ENCODE assay signal across 10 cellular contexts in the genomic region with DNA sequence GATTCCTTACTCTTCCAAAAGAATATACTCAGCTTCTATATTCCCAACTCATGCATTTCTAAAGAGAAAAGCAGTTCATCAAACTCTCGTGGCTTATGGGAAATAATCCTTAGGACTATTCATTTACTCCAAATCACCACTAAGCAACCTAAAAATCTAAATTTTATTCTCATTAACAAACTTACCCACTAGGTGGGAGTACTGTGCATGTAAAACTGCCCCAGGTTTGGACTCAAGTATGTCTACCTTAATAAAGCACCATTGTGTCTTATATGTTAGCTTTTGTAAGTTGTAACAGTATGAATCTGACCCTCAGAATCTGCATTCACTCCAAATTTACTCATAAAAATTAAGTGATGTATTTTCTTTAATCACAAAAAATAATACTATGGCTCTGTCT. TPM values are rescaled to one million over a fixed set of nuclear protein-coding genes. Genes with fewer than 3 reads are reported as not detected.
DNase-seq lines count a peak whose midpoint lies in the region; ATAC-seq and TF ChIP-seq lines count a peak whose summit lies in the region.
"Had no signal": no experiment of that assay in that cellular context is flagged by ENCODE, and none has a peak within 500 bp of the region (broad histone marks: within the 10 kb centered on the region; RNA-seq: fewer than 3 reads in every experiment).

No MANE protein-coding gene starts in this region.

- H3K9ac ChIP-seq in Karpas-422 (ENCODE audit: low read length), result no peak overlapping the region

- H3K36me3 ChIP-seq in Karpas-422 (ENCODE audit: insufficient read depth, low read length), result peaks cover 63% of the 10 kb centered on the region; the same call in 1 of the 2 replicates
- peaks cover 6% of the 10 kb centered on the region for H3K36me3 ChIP-seq in brain microvascular endothelial cell (replicated peaks)
- peaks cover 16% of the 10 kb centered on the region for H3K36me3 ChIP-seq in osteoblast (ENCODE audit: insufficient read depth, low read length)

- no peak overlapping the region; the same call in 1 of the 2 replicates for H3K27ac ChIP-seq in Karpas-422 (ENCODE audit: low read length)
- peak overlapping the region; percentile 87 for H3K27ac ChIP-seq in brain microvascular endothelial cell
- H3K27ac ChIP-seq in osteoblast (ENCODE audit: low read depth, low read length), result peak overlapping the region; percentile 93

- H2AFZ ChIP-seq in Karpas-422 (ENCODE audit: low read length) (no peak overlapping the region), osteoblast (ENCODE audit: low read length) (no peak overlapping the region)

- H3K4me1 ChIP-seq in Karpas-422 (ENCODE audit: low read length), result no peaks in the 10 kb centered on the region
- peaks cover 22% of the 10 kb centered on the region for H3K4me1 ChIP-seq in osteoblast (ENCODE audit: insufficient read depth, low read length)

- ATAC-seq in HG03095 (IDR thresholded peaks at IDR 0.05; ENCODE audit: unreplicated experiment), result no peak
- no peak for ATAC-seq in left colon

- TF ChIP-seq CTCF in brain microvascular endothelial cell (IDR thresholded peaks at IDR 0.05; ENCODE audit: low read depth, low read length, missing control alignments) (peak; percentile 49), osteoblast (IDR thresholded peaks at IDR 0.05; ENCODE audit: extremely low read depth, low read depth, low read length) (peak; percentile 57)

- no peaks in the 10 kb centered on the region for H3K9me3 ChIP-seq in Karpas-422 (ENCODE audit: low read length)
- no peaks in the 10 kb centered on the region for H3K9me3 ChIP-seq in osteoblast (ENCODE audit: low read depth, low read length)

- DNase-seq in NCI-H2227 (lab: John Stamatoyannopoulos, UW; ENCODE audit: unreplicated experiment) (peak; percentile 7), NCI-H2227 treated with DMSO at 0.1 percent for 48 hours (lab: John Stamatoyannopoulos, UW) (no peak), Karpas-422 (peak; percentile 85), brain microvascular endothelial cell (no peak), osteoblast (ENCODE audit: insufficient read length, low spot score, missing footprints) (no peak), left colon (no peak), retina (no peak)
- DNase-seq: activated naive CD4-positive, alpha-beta T cell treated with anti-CD3 and anti-CD28 coated beads for 36 hours; CD4-positive, alpha-beta T cell had no signal

- H3K4me3 ChIP-seq in Karpas-422 (ENCODE audit: low read length), result no peak overlapping the region
- no peak overlapping the region for H3K4me3 ChIP-seq in brain microvascular endothelial cell (ENCODE audit: low read depth, low read length)
- H3K4me3 ChIP-seq in osteoblast (ENCODE audit: insufficient read depth, low read length), result no peak overlapping the region

- H3K4me2 ChIP-seq in Karpas-422 (ENCODE audit: low read depth, low read length, poor library complexity, severe bottlenecking) (no peak overlapping the region), osteoblast (ENCODE audit: insufficient read depth, low read length) (no peak overlapping the region)

- H4K20me1 ChIP-seq in Karpas-422 (ENCODE audit: insufficient read depth, low read depth, low read length) (no peaks in the 10 kb centered on the region), osteoblast (ENCODE audit: insufficient read depth, low read length) (no peaks in the 10 kb centered on the region)

- no peaks in the 10 kb centered on the region for H3K27me3 ChIP-seq in Karpas-422 (ENCODE audit: low read length)
- no peaks in the 10 kb centered on the region for H3K27me3 ChIP-seq in brain microvascular endothelial cell (replicated peaks)
- H3K27me3 ChIP-seq in osteoblast (ENCODE audit: insufficient read depth, low read length), result no peaks in the 10 kb centered on the region

- H3K79me2 ChIP-seq in Karpas-422 (ENCODE audit: low read length) (peaks cover 73% of the 10 kb centered on the region), osteoblast (ENCODE audit: insufficient read depth, low read length) (no peaks in the 10 kb centered on the region)

- in situ Hi-C loops in brain microvascular endothelial cell (cut with HindIII; ENCODE audit: low pct_ligation_motif_present, low sequenced_read_pairs), result no loop called here

- H3K9me2 ChIP-seq in Karpas-422 (replicated peaks; ENCODE audit: insufficient read depth, low read length), result no peaks in the 10 kb centered on the region

- intact Hi-C loops in left colon (cut with DNase I, micrococcal nuclease), result no loop called here

RNA-seq across cellular contexts. Expression of a gene that starts 25.3 kb away (rescaled TPM):
- total RNA-seq in Karpas-422 (2014; rRNA removed; shearing (Covaris generic); ENCODE audit: low replicate concordance), result 23.9 and 48.2 TPM in 2 replicates
- total RNA-seq in osteoblast (7.6 and 8.8 TPM in 2 replicates), left colon (10 to 100 TPM; 10.6 to 11.1 TPM)

Comparison
In these comparisons a context has a peak if more than half of its experiments do, and no peak if none do; other contexts are left out.
1. DNase-seq: peak in NCI-H2227 (single experiment) and Karpas-422 (single experiment); none in NCI-H2227 treated with DMSO at 0.1 percent for 48 hours (single experiment), brain microvascular endothelial cell (single experiment), osteoblast (single experiment), left colon (0 of 2) and retina (single experiment).